20 cellular contexts compared by ENCODE assay signal in genomic region chr10:33798754-33799153, GRCh38.
"Had no signal": no experiment of that assay in that cellular context is flagged by ENCODE, and none has a peak within 500 bp of the region (broad histone marks: within the 10 kb centered on the region; RNA-seq: fewer than 3 reads in every experiment).

No MANE protein-coding gene starts in this region.

- H3K36me3 Mint-ChIP-seq: activated naive CD4-positive, alpha-beta T cell treated with anti-CD3 and anti-CD28 coated beads, Interleukin-2, amount 50 U/mL, for 72 hours; stimulated activated naive B cell treated with anti-CD40 and anti-IgM and Interleukin-4, amounts not matched to agents 10 μg/mL and 1 μg/mL and 100 μg/mL, for 72 hours had no signal

- H3K4me3 ChIP-seq: coronary artery, esophagus muscularis mucosa, gastroesophageal sphincter, lung, transverse colon, vagina had no signal

- H3K27ac Mint-ChIP-seq: activated CD8-positive, alpha-beta T cell treated with anti-CD3 and anti-CD28 coated beads, Interleukin-2, amount 10 ng/mL, durations not matched to agents 7 days and 5 days; nephron progenitor cell; stimulated activated naive B cell treated with anti-CD40 and anti-IgM and Interleukin-4, amounts not matched to agents 10 μg/mL and 1 μg/mL and 100 μg/mL, for 72 hours; T-helper 2 cell treated with Interferon-gamma antibody and Interleukin-4, amounts not matched to agents 5 μg/mL and 100 μg/mL, for 36 hours had no signal

- H3K4me1 ChIP-seq: gastroesophageal sphincter, parathyroid adenoma had no signal

- DNase-seq: activated CD4-positive, alpha-beta T cell treated with anti-CD3 and anti-CD28 coated beads, Interleukin-2, amount 50 U/mL, for 1 hour; activated CD4-positive, CD25-positive, alpha-beta regulatory T cell treated with anti-CD3 and anti-CD28 coated beads, Interleukin-2, amount 50 U/mL, for 72 hours; activated CD8-positive, alpha-beta T cell treated with anti-CD3 and anti-CD28 coated beads, Interleukin-2, amount 10 ng/mL, durations not matched to agents 7 days and 5 days; activated T-cell treated with anti-CD3 and anti-CD28 coated beads, Interleukin-2, amount 50 U/mL, for 1 hour; cerebellar nuclear complex; head of caudate nucleus; nephron progenitor cell; stimulated activated CD4-positive, alpha-beta T cell treated with anti-CD3 and anti-CD28 coated beads, Interleukin-2, amount 100 ng/mL, for 48 hours; stimulated activated CD8-positive, alpha-beta memory T cell treated with anti-CD3 and anti-CD28 coated beads, Interleukin-4, amount 100 ng/mL, for 48 hours; stimulated activated naive B cell treated with anti-CD40 and anti-IgM and Interleukin-4, amounts not matched to agents 10 μg/mL and 1 μg/mL and 100 μg/mL, for 72 hours; transverse colon; WERI-Rb-1 had no signal

- H3K4me3 Mint-ChIP-seq: activated CD8-positive, alpha-beta T cell treated with anti-CD3 and anti-CD28 coated beads, Interleukin-2, amount 10 ng/mL, durations not matched to agents 7 days and 5 days; nephron progenitor cell; stimulated activated naive B cell treated with anti-CD40 and anti-IgM and Interleukin-4, amounts not matched to agents 10 μg/mL and 1 μg/mL and 100 μg/mL, for 72 hours; T-helper 2 cell treated with Interferon-gamma antibody and Interleukin-4, amounts not matched to agents 5 μg/mL and 100 μg/mL, for 36 hours had no signal

- H3K27ac ChIP-seq: coronary artery, esophagus muscularis mucosa, gastroesophageal sphincter, parathyroid adenoma, transverse colon, vagina, WERI-Rb-1 had no signal

- H3K9me3 Mint-ChIP-seq: activated naive CD4-positive, alpha-beta T cell treated with anti-CD3 and anti-CD28 coated beads, Interleukin-2, amount 50 U/mL, for 72 hours; nephron progenitor cell; T-helper 2 cell treated with Interferon-gamma antibody and Interleukin-4, amounts not matched to agents 5 μg/mL and 100 μg/mL, for 36 hours had no signal

- H3K36me3 ChIP-seq: esophagus muscularis mucosa, gastroesophageal sphincter, transverse colon, vagina, WERI-Rb-1 had no signal

- H3K27me3 ChIP-seq: esophagus muscularis mucosa, gastroesophageal sphincter, transverse colon, vagina had no signal

- ATAC-seq: activated CD8-positive, alpha-beta T cell treated with anti-CD3 and anti-CD28 coated beads, Interleukin-2, amount 10 ng/mL, durations not matched to agents 7 days and 5 days; activated naive CD4-positive, alpha-beta T cell treated with anti-CD3 and anti-CD28 coated beads, Interleukin-2, amount 50 U/mL, for 72 hours; gastroesophageal sphincter; stimulated activated naive B cell treated with anti-CD40 and anti-IgM and Interleukin-4, amounts not matched to agents 10 μg/mL and 1 μg/mL and 100 μg/mL, for 72 hours had no signal

- H3K9me3 ChIP-seq: esophagus muscularis mucosa, gastroesophageal sphincter, transverse colon, vagina had no signal
